Comparison of ENCODE assay signal across 20 cellular contexts in genomic region chr9:74729129-74729710, GRCh38.
DNase-seq lines count a peak whose midpoint lies in the region; ATAC-seq, FAIRE-seq and TF ChIP-seq lines count a peak whose summit lies in the region.
"Had no signal": no experiment of that assay in that cellular context is flagged by ENCODE, and none has a peak within 500 bp of the region (broad histone marks: within the 10 kb centered on the region; RNA-seq: fewer than 3 reads in every experiment).

No MANE protein-coding gene starts in this region.

- no peak overlapping the region for H2BK12ac ChIP-seq in H1 (ENCODE audit: low read depth, low read length)

- no peak overlapping the region for H3K18ac ChIP-seq in H1 (ENCODE audit: extremely low read depth, low read length)

- H4K91ac ChIP-seq in H1 (replicated peaks; ENCODE audit: insufficient read length, low read length) = no peak overlapping the region

- TF ChIP-seq EP300 in H1 (IDR thresholded peaks at IDR 0.05; ENCODE audit: borderline replicate concordance in 1 of 2, low read depth in 2 of 2, low read length in 2 of 2) = no peak

- no peak overlapping the region for H3K23ac ChIP-seq in H1 (ENCODE audit: insufficient read length)

- no peak overlapping the region for H3K4ac ChIP-seq in H1 (replicated peaks; ENCODE audit: insufficient read length, low read depth, low read length)

- peaks cover 11% of the 10 kb centered on the region for H3K27me3 Mint-ChIP-seq in mesothelial cell of epicardium (ENCODE audit: low read depth)

- H4K8ac ChIP-seq in H1 (ENCODE audit: extremely low read depth, insufficient read depth, low read length) = no peak overlapping the region

- CTCF ChIA-PET in H1 (lab: Charles Lee; ENCODE audit: partially characterized antibody) = interaction anchor here (1.0 kb wide), 1 partner anchor 76 kb away, joined by 3 read pairs; no protein-coding TSS in a partner anchor

- H3K9me3 ChIP-seq in H1 (ENCODE audit: insufficient read depth in 2 of 2, low read depth in 1 of 2, low read length in 1 of 2) = no peaks in the 10 kb centered on the region
- H3K9me3 ChIP-seq: ovary, stomach had no signal

- no peaks in the 10 kb centered on the region for H4K20me1 ChIP-seq in H1 (replicated peaks in 1 of 2; ENCODE audit: control insufficient read depth in 1 of 2, insufficient read depth in 2 of 2, low read length in 2 of 2)

- H3K27me3 ChIP-seq in H1 (replicated peaks in 1 of 4; ENCODE audit: control insufficient read depth in 3 of 4, extremely low read depth in 1 of 4, insufficient read depth in 3 of 4, low read length in 3 of 4) = no peaks in the 10 kb centered on the region
- H3K27me3 ChIP-seq: ovary, stomach had no signal

- H3K14ac ChIP-seq in H1 (ENCODE audit: insufficient read length) = no peak overlapping the region

- H3K27ac Mint-ChIP-seq in mesothelial cell of epicardium = peak overlapping the region; percentile 10
- H3K27ac Mint-ChIP-seq: activated CD8-positive, alpha-beta T cell treated with anti-CD3 and anti-CD28 coated beads, Interleukin-2, amount 10 ng/mL, durations not matched to agents 7 days and 5 days; activated naive CD8-positive, alpha-beta T cell; CD4-positive, alpha-beta T cell had no signal

- no peak overlapping the region for H2BK20ac ChIP-seq in H1 (ENCODE audit: low read length)

- H3K4me1 Mint-ChIP-seq in mesothelial cell of epicardium = peaks cover 35% of the 10 kb centered on the region

- H3K4me1 ChIP-seq in H1 (replicated peaks in 1 of 4; ENCODE audit: control insufficient read depth in 3 of 4, insufficient read depth in 4 of 4, low read length in 3 of 4) = peaks cover 0 to 2% (median 0%) of the 10 kb centered on the region in 4 experiments; a peak in 3 of 7 replicates
- H3K4me1 ChIP-seq: foreskin keratinocyte, stomach had no signal

- no peaks in the 10 kb centered on the region for H3K9me3 Mint-ChIP-seq in mesothelial cell of epicardium
- H3K9me3 Mint-ChIP-seq: CD4-positive, alpha-beta T cell had no signal

- H3K4me3 ChIP-seq in H1 (ENCODE audit: extremely low read depth in 1 of 4, insufficient read depth in 2 of 4, low read depth in 3 of 4, low read length in 4 of 4) = no peak overlapping the region
- H3K4me3 ChIP-seq: ovary, stomach had no signal

- POLR2A ChIA-PET in H1 (lab: Charles Lee; ENCODE audit: partially characterized antibody) = no interaction called here

- no peak for TF ChIP-seq RAD21 in H1 (IDR thresholded peaks at IDR 0.05 in 1 of 2, conservative IDR thresholded peaks at IDR 0.05 in 1 of 2; ENCODE audit: low read depth in 2 of 2, low read length in 2 of 2)

- H2BK5ac ChIP-seq in H1 (ENCODE audit: low read depth, low read length) = no peak overlapping the region

- H2AFZ ChIP-seq in H1 (ENCODE audit: low read length) = 0 out of 2 replicates have a peak overlapping the region, but pooled peaks have one; percentile 14

- no peaks in the 10 kb centered on the region for H3K79me2 ChIP-seq in H1 (ENCODE audit: control insufficient read depth in 1 of 2, insufficient read depth in 2 of 2, low read length in 2 of 2)

- no peak overlapping the region for H2BK120ac ChIP-seq in H1 (replicated peaks; ENCODE audit: low read depth, low read length)

- H2AK5ac ChIP-seq in H1 (ENCODE audit: low read depth, low read length) = no peak overlapping the region

- no peak overlapping the region for H3K56ac ChIP-seq in H1 (replicated peaks; ENCODE audit: insufficient read length, low read depth, low read length)

- peak overlapping the region; percentile 16 for H3K4me3 Mint-ChIP-seq in mesothelial cell of epicardium
- H3K4me3 Mint-ChIP-seq: activated CD8-positive, alpha-beta T cell treated with anti-CD3 and anti-CD28 coated beads, Interleukin-2, amount 10 ng/mL, durations not matched to agents 7 days and 5 days; activated naive CD8-positive, alpha-beta T cell; CD4-positive, alpha-beta T cell had no signal

- no peak for FAIRE-seq in H1 (lab: Jason Lieb, UNC)

- H3K79me1 ChIP-seq in H1 (ENCODE audit: low read depth, low read length) = no peaks in the 10 kb centered on the region

- TF ChIP-seq CTCF in H1 (IDR thresholded peaks at IDR 0.05; ENCODE audit: control extremely low read depth in 1 of 3, insufficient read depth in 1 of 3, low read depth in 1 of 3, low read length in 3 of 3) (no peak), mesothelial cell of epicardium (IDR thresholded peaks at IDR 0.05; ENCODE audit: unreplicated experiment) (no peak)

- H3K4me2 ChIP-seq in H1 (ENCODE audit: insufficient read depth in 1 of 2, low read depth in 2 of 2, low read length in 2 of 2) = no peak overlapping the region

- H3K36me3 Mint-ChIP-seq in mesothelial cell of epicardium = no peaks in the 10 kb centered on the region
- H3K36me3 Mint-ChIP-seq: activated naive CD8-positive, alpha-beta T cell had no signal

- 93% methylated on average over 10 of the region's 10 CpGs; no CpG with 5 or more reads in 1 of the 2 experiments for WGBS in H1 (ENCODE audit: extremely low coverage in 1 of 2, insufficient coverage in 1 of 2, insufficient read length in 1 of 2, insufficient replicate concordance in 2 of 2, low coverage in 1 of 2, low lambda C conversion rate in 2 of 2, missing lambda C conversion rate in 1 of 2), 2 experiments

- H2BK15ac ChIP-seq in H1 (ENCODE audit: low read length) = peak overlapping the region; percentile 20; the same call in 1 of the 2 replicates

- H3K23me2 ChIP-seq in H1 (ENCODE audit: low read depth, low read length) = no peaks in the 10 kb centered on the region

- H3K36me3 ChIP-seq in H1 (ENCODE audit: control insufficient read depth in 2 of 4, insufficient read depth in 4 of 4, low read length in 3 of 4) = no peaks in the 10 kb centered on the region
- H3K36me3 ChIP-seq: ovary, stomach had no signal

- no peak overlapping the region for H3K9ac ChIP-seq in H1 (replicated peaks in 1 of 4; ENCODE audit: extremely low read depth in 1 of 4, low read depth in 3 of 4, low read length in 3 of 4)

- TF ChIP-seq POLR2A in H1 (IDR thresholded peaks at IDR 0.05; ENCODE audit: control extremely low read depth in 1 of 2, low read depth in 2 of 2, low read length in 2 of 2) = no peak

- H3K27ac ChIP-seq in H1 (ENCODE audit: low read depth, low read length) = no peak overlapping the region
- H3K27ac ChIP-seq: foreskin keratinocyte, ovary, stomach had no signal

- ATAC-seq in HG03039 (IDR thresholded peaks at IDR 0.05; ENCODE audit: unreplicated experiment) = no peak
- ATAC-seq in GM21381 (IDR thresholded peaks at IDR 0.05; ENCODE audit: unreplicated experiment) = no peak
- ATAC-seq: activated CD8-positive, alpha-beta T cell treated with anti-CD3 and anti-CD28 coated beads, Interleukin-2, amount 10 ng/mL, durations not matched to agents 7 days and 5 days; foreskin keratinocyte; left ventricle myocardium superior had no signal

- no peak overlapping the region for H4K5ac ChIP-seq in H1 (ENCODE audit: insufficient read length, low read depth, low read length)

- peak; percentile 35 for DNase-seq in COLO829 (ENCODE audit: low spot score)
- peak; percentile 76 for DNase-seq in NCI-H82 treated with DMSO at 0.1 percent for 48 hours (lab: John Stamatoyannopoulos, UW; ENCODE audit: unreplicated experiment)
- DNase-seq in H1 (ENCODE audit: low read depth in 1 of 2, low spot score in 2 of 2) = no peak
- DNase-seq in mesothelial cell of epicardium (ENCODE audit: low spot score in 2 of 2, unreplicated experiment in 2 of 2) = no peak
- no peak for DNase-seq in stimulated activated CD4-positive, alpha-beta T cell treated with anti-CD3 and anti-CD28 coated beads, Interleukin-4, amount 100 ng/mL, for 24 hours
- no peak for DNase-seq in islet precursor cell
- DNase-seq: activated CD4-positive, CD25-positive, alpha-beta regulatory T cell; activated CD8-positive, alpha-beta T cell treated with anti-CD3 and anti-CD28 coated beads, Interleukin-2, amount 10 ng/mL, durations not matched to agents 7 days and 5 days; CD4-positive, alpha-beta T cell; DND-41; effector CD8-positive, alpha-beta T cell; foreskin keratinocyte; GOT3; left ventricle myocardium superior; ovary; stomach; T-helper 2 cell had no signal

TF ChIP-seq in H1, 55 proteins besides CTCF, POLR2A, EP300 and RAD21 (continues in another document):
- no peak for TF ChIP-seq MAX (IDR thresholded peaks at IDR 0.05)
- TF ChIP-seq CHD1 (IDR thresholded peaks at IDR 0.05; ENCODE audit: low read depth, low read length) = no peak
- no peak for TF ChIP-seq KDM4A (IDR thresholded peaks at IDR 0.05; ENCODE audit: low read depth, low read length, severe bottlenecking)
- TF ChIP-seq RBBP5 (IDR thresholded peaks at IDR 0.05; ENCODE audit: borderline replicate concordance, low read depth, low read length) = no peak
- no peak for TF ChIP-seq EGR1 (IDR thresholded peaks at IDR 0.05; ENCODE audit: borderline replicate concordance, low read depth, low read length)
- no peak for TF ChIP-seq MAFK (IDR thresholded peaks at IDR 0.05; ENCODE audit: low read depth, low read length)
- TF ChIP-seq USF2 (IDR thresholded peaks at IDR 0.05; ENCODE audit: low read length) = no peak
- no peak for TF ChIP-seq GABPA (IDR thresholded peaks at IDR 0.05; ENCODE audit: borderline replicate concordance, insufficient read depth, low read length)
- no peak for TF ChIP-seq ATF2 (IDR thresholded peaks at IDR 0.05; ENCODE audit: low read length)
- no peak for TF ChIP-seq POLR2AphosphoS5 (IDR thresholded peaks at IDR 0.05; ENCODE audit: low read depth, low read length)
- TF ChIP-seq ZNF274 (IDR thresholded peaks at IDR 0.05; ENCODE audit: borderline replicate concordance, extremely low read depth, low read length) = no peak
- TF ChIP-seq ASH2L (IDR thresholded peaks at IDR 0.05; ENCODE audit: low read length) = no peak

Comparison
In these comparisons a context has a peak if more than half of its experiments do, and no peak if none do; other contexts are left out.
1. DNase-seq: peak in COLO829 (single experiment) and NCI-H82 treated with DMSO at 0.1 percent for 48 hours (single experiment); none in H1 (0 of 2), mesothelial cell of epicardium (0 of 2), stimulated activated CD4-positive, alpha-beta T cell treated with anti-CD3 and anti-CD28 coated beads, Interleukin-4, amount 100 ng/mL, for 24 hours (single experiment) and islet precursor cell (single experiment).